1 cellular context compared by ENCODE assay signal in the genomic region with DNA sequence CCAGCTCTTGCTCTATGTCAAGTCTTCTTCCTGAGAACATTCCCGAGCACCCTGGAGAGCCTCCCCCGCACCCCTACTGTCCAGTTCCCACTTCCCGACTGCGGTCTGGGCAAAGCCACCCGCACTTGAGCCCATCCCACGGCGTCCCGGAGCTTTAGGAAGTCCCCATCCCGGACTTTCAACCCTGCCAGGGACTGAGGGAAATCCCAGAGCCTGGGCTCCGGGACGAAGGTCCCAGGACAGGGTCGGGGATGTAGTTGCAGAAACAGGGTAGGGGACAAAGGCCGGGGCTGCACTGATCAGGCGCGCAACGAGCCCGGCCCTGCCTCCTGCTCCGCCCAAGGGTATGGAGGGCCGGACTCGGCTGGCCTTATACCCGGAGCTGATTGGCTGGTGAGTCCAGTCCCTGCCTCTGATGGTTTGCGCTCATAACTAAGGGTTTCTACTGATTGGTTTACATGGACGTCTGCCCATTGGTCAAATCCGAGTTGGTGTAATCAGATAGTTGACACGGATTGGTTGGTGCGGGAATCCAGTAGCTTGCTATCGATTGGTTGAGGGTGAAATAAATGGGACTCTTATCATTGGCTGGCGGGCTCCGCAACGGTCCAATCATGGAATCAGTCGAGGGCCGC.
TF ChIP-seq lines count a peak whose summit lies in the region.

No MANE protein-coding gene starts in this region.

TF ChIP-seq in WTC11, 78 proteins besides CTCF, POLR2A, EP300 and RAD21 (continued from another document and continues in another):
- TF ChIP-seq, protein P1, sequence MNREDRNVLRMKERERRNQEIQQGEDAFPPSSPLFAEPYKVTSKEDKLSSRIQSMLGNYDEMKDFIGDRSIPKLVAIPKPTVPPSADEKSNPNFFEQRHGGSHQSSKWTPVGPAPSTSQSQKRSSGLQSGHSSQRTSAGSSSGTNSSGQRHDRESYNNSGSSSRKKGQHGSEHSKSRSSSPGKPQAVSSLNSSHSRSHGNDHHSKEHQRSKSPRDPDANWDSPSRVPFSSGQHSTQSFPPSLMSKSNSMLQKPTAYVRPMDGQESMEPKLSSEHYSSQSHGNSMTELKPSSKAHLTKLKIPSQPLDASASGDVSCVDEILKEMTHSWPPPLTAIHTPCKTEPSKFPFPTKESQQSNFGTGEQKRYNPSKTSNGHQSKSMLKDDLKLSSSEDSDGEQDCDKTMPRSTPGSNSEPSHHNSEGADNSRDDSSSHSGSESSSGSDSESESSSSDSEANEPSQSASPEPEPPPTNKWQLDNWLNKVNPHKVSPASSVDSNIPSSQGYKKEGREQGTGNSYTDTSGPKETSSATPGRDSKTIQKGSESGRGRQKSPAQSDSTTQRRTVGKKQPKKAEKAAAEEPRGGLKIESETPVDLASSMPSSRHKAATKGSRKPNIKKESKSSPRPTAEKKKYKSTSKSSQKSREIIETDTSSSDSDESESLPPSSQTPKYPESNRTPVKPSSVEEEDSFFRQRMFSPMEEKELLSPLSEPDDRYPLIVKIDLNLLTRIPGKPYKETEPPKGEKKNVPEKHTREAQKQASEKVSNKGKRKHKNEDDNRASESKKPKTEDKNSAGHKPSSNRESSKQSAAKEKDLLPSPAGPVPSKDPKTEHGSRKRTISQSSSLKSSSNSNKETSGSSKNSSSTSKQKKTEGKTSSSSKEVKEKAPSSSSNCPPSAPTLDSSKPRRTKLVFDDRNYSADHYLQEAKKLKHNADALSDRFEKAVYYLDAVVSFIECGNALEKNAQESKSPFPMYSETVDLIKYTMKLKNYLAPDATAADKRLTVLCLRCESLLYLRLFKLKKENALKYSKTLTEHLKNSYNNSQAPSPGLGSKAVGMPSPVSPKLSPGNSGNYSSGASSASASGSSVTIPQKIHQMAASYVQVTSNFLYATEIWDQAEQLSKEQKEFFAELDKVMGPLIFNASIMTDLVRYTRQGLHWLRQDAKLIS (CRISPR knock-in tag; IDR thresholded peaks at IDR 0.05; ENCODE audit: borderline replicate concordance): no peak
- no peak for TF ChIP-seq ZNF317 (CRISPR knock-in tag; IDR thresholded peaks at IDR 0.05; ENCODE audit: borderline replicate concordance, low read depth)
- TF ChIP-seq, protein P2, sequence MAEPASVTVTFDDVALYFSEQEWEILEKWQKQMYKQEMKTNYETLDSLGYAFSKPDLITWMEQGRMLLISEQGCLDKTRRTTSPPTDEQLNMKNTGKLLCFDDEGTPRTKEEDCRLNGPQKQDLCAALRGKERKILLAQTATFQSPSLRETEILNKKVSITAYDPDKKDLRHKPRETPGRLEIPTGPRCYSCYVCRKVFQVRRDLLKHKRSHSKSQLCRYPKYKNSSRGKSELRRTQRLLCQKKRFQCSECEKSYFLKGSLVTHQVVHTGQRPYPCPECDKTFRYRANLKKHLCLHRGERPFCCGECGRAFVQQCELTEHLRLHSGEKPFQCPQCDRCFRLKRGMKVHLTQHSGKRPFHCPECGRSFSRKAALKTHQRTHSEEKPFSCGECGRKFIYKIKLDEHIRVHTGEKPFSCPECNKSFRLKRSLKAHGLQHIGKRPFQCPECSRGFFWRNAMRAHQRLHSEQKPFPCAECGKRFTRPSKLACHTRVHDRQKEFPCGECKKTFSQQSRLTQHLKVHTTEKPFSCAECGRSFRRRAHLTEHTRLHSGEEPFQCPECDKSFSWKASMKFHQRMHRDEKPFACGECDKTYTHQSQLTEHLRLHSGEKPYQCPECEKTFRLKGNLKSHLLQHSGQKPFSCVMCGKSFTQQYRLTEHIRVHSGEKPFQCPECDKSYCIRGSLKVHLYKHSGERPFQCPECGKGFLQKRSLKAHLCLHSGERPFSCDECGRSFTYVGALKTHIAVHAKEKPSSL (CRISPR knock-in tag; conservative IDR thresholded peaks at IDR 0.05): no peak; the same call in 1 of the 2 replicates
- TF ChIP-seq RELA (CRISPR knock-in tag; IDR thresholded peaks at IDR 0.05; ENCODE audit: borderline replicate concordance): no peak
- peak; percentile 48; the same call in 1 of the 2 replicates for TF ChIP-seq ETV6 (CRISPR knock-in tag; IDR thresholded peaks at IDR 0.05)
- TF ChIP-seq, protein P3, sequence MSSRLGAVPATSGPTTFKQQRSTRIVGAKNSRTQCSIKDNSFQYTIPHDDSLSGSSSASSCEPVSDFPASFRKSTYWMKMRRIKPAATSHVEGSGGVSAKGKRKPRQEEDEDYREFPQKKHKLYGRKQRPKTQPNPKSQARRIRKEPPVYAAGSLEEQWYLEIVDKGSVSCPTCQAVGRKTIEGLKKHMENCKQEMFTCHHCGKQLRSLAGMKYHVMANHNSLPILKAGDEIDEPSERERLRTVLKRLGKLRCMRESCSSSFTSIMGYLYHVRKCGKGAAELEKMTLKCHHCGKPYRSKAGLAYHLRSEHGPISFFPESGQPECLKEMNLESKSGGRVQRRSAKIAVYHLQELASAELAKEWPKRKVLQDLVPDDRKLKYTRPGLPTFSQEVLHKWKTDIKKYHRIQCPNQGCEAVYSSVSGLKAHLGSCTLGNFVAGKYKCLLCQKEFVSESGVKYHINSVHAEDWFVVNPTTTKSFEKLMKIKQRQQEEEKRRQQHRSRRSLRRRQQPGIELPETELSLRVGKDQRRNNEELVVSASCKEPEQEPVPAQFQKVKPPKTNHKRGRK (CRISPR knock-in tag; IDR thresholded peaks at IDR 0.05; ENCODE audit: borderline replicate concordance): no peak
- TF ChIP-seq KAT7 (CRISPR knock-in tag; IDR thresholded peaks at IDR 0.05; ENCODE audit: borderline replicate concordance): no peak
- TF ChIP-seq, protein P4, sequence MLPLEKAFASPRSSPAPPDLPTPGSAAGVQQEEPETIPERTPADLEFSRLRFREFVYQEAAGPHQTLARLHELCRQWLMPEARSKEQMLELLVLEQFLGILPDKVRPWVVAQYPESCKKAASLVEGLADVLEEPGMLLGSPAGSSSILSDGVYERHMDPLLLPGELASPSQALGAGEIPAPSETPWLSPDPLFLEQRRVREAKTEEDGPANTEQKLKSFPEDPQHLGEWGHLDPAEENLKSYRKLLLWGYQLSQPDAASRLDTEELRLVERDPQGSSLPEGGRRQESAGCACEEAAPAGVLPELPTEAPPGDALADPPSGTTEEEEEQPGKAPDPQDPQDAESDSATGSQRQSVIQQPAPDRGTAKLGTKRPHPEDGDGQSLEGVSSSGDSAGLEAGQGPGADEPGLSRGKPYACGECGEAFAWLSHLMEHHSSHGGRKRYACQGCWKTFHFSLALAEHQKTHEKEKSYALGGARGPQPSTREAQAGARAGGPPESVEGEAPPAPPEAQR (CRISPR knock-in tag; IDR thresholded peaks at IDR 0.05): peak; percentile 99
- TF ChIP-seq, protein P5, sequence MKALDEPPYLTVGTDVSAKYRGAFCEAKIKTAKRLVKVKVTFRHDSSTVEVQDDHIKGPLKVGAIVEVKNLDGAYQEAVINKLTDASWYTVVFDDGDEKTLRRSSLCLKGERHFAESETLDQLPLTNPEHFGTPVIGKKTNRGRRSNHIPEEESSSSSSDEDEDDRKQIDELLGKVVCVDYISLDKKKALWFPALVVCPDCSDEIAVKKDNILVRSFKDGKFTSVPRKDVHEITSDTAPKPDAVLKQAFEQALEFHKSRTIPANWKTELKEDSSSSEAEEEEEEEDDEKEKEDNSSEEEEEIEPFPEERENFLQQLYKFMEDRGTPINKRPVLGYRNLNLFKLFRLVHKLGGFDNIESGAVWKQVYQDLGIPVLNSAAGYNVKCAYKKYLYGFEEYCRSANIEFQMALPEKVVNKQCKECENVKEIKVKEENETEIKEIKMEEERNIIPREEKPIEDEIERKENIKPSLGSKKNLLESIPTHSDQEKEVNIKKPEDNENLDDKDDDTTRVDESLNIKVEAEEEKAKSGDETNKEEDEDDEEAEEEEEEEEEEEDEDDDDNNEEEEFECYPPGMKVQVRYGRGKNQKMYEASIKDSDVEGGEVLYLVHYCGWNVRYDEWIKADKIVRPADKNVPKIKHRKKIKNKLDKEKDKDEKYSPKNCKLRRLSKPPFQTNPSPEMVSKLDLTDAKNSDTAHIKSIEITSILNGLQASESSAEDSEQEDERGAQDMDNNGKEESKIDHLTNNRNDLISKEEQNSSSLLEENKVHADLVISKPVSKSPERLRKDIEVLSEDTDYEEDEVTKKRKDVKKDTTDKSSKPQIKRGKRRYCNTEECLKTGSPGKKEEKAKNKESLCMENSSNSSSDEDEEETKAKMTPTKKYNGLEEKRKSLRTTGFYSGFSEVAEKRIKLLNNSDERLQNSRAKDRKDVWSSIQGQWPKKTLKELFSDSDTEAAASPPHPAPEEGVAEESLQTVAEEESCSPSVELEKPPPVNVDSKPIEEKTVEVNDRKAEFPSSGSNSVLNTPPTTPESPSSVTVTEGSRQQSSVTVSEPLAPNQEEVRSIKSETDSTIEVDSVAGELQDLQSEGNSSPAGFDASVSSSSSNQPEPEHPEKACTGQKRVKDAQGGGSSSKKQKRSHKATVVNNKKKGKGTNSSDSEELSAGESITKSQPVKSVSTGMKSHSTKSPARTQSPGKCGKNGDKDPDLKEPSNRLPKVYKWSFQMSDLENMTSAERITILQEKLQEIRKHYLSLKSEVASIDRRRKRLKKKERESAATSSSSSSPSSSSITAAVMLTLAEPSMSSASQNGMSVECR (CRISPR knock-in tag; IDR thresholded peaks at IDR 0.05; ENCODE audit: borderline replicate concordance): 0 out of 2 replicates have a peak, but pooled peaks have one; percentile 26
- TF ChIP-seq, protein P6, sequence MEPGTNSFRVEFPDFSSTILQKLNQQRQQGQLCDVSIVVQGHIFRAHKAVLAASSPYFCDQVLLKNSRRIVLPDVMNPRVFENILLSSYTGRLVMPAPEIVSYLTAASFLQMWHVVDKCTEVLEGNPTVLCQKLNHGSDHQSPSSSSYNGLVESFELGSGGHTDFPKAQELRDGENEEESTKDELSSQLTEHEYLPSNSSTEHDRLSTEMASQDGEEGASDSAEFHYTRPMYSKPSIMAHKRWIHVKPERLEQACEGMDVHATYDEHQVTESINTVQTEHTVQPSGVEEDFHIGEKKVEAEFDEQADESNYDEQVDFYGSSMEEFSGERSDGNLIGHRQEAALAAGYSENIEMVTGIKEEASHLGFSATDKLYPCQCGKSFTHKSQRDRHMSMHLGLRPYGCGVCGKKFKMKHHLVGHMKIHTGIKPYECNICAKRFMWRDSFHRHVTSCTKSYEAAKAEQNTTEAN (CRISPR knock-in tag; IDR thresholded peaks at IDR 0.05): no peak
- TF ChIP-seq OVOL2 (CRISPR knock-in tag; IDR thresholded peaks at IDR 0.05; ENCODE audit: borderline replicate concordance): no peak
- TF ChIP-seq, protein P7, sequence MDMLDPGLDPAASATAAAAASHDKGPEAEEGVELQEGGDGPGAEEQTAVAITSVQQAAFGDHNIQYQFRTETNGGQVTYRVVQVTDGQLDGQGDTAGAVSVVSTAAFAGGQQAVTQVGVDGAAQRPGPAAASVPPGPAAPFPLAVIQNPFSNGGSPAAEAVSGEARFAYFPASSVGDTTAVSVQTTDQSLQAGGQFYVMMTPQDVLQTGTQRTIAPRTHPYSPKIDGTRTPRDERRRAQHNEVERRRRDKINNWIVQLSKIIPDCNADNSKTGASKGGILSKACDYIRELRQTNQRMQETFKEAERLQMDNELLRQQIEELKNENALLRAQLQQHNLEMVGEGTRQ (CRISPR knock-in tag; IDR thresholded peaks at IDR 0.05): no peak
- peak; percentile 26; the same call in 1 of the 2 replicates for TF ChIP-seq FOXK1 (CRISPR knock-in tag; IDR thresholded peaks at IDR 0.05)
- no peak; the same call in 1 of the 2 replicates for TF ChIP-seq ZNF671 (CRISPR knock-in tag; IDR thresholded peaks at IDR 0.05)
- TF ChIP-seq NR3C1 (CRISPR knock-in tag; conservative IDR thresholded peaks at IDR 0.05; ENCODE audit: low read depth): no peak
- no peak for TF ChIP-seq JAZF1 (CRISPR knock-in tag; IDR thresholded peaks at IDR 0.05)
- no peak for TF ChIP-seq NR1H2 (CRISPR knock-in tag; IDR thresholded peaks at IDR 0.05)
- no peak for TF ChIP-seq TEAD4 (CRISPR knock-in tag; IDR thresholded peaks at IDR 0.05)
- TF ChIP-seq, protein P8, sequence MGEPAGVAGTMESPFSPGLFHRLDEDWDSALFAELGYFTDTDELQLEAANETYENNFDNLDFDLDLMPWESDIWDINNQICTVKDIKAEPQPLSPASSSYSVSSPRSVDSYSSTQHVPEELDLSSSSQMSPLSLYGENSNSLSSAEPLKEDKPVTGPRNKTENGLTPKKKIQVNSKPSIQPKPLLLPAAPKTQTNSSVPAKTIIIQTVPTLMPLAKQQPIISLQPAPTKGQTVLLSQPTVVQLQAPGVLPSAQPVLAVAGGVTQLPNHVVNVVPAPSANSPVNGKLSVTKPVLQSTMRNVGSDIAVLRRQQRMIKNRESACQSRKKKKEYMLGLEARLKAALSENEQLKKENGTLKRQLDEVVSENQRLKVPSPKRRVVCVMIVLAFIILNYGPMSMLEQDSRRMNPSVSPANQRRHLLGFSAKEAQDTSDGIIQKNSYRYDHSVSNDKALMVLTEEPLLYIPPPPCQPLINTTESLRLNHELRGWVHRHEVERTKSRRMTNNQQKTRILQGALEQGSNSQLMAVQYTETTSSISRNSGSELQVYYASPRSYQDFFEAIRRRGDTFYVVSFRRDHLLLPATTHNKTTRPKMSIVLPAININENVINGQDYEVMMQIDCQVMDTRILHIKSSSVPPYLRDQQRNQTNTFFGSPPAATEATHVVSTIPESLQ (CRISPR knock-in tag; IDR thresholded peaks at IDR 0.05): no peak
- no peak for TF ChIP-seq NFE2L1 (CRISPR knock-in tag; IDR thresholded peaks at IDR 0.05)
- no peak for TF ChIP-seq ZBTB21 (CRISPR knock-in tag; IDR thresholded peaks at IDR 0.05; ENCODE audit: borderline replicate concordance)
- no peak for TF ChIP-seq RORB (CRISPR knock-in tag; IDR thresholded peaks at IDR 0.05)
- no peak for TF ChIP-seq ELF4 (CRISPR knock-in tag; IDR thresholded peaks at IDR 0.05; ENCODE audit: low read depth)
- TF ChIP-seq ATF1 (CRISPR knock-in tag; IDR thresholded peaks at IDR 0.05): no peak
- no peak for TF ChIP-seq NR2C2 (CRISPR knock-in tag; IDR thresholded peaks at IDR 0.05)
- no peak; the same call in 1 of the 2 replicates for TF ChIP-seq CREM (CRISPR knock-in tag; IDR thresholded peaks at IDR 0.05)
- TF ChIP-seq ZNF263 (CRISPR knock-in tag; IDR thresholded peaks at IDR 0.05; ENCODE audit: low read depth): no peak
- TF ChIP-seq, protein P9, sequence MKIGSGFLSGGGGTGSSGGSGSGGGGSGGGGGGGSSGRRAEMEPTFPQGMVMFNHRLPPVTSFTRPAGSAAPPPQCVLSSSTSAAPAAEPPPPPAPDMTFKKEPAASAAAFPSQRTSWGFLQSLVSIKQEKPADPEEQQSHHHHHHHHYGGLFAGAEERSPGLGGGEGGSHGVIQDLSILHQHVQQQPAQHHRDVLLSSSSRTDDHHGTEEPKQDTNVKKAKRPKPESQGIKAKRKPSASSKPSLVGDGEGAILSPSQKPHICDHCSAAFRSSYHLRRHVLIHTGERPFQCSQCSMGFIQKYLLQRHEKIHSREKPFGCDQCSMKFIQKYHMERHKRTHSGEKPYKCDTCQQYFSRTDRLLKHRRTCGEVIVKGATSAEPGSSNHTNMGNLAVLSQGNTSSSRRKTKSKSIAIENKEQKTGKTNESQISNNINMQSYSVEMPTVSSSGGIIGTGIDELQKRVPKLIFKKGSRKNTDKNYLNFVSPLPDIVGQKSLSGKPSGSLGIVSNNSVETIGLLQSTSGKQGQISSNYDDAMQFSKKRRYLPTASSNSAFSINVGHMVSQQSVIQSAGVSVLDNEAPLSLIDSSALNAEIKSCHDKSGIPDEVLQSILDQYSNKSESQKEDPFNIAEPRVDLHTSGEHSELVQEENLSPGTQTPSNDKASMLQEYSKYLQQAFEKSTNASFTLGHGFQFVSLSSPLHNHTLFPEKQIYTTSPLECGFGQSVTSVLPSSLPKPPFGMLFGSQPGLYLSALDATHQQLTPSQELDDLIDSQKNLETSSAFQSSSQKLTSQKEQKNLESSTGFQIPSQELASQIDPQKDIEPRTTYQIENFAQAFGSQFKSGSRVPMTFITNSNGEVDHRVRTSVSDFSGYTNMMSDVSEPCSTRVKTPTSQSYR (CRISPR knock-in tag; IDR thresholded peaks at IDR 0.05): no peak
- TF ChIP-seq, protein P10, sequence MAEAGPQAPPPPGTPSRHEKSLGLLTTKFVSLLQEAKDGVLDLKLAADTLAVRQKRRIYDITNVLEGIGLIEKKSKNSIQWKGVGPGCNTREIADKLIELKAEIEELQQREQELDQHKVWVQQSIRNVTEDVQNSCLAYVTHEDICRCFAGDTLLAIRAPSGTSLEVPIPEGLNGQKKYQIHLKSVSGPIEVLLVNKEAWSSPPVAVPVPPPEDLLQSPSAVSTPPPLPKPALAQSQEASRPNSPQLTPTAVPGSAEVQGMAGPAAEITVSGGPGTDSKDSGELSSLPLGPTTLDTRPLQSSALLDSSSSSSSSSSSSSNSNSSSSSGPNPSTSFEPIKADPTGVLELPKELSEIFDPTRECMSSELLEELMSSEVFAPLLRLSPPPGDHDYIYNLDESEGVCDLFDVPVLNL (CRISPR knock-in tag; IDR thresholded peaks at IDR 0.05; ENCODE audit: borderline replicate concordance, low read depth): no peak
